In the genomic region with DNA sequence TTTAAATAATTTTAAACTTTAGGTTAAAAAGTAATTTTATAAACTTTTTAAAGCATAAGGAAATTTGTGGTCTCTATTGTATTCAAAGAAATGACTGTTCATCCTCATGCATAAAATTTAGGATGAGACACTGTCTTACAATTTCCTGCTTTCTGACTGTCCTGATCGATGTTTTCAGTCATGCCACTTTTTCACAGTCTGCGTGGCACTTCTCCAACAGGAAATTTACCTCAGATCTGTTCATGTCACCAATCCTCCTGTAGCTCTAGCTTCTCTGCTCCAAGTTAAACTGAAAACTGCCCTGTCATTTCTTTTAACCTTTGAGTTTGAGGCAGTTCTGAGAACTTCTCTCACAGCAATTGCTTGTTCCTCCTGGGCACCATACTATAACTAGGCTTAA, we compare ENCODE assay signal across 22 cellular contexts.
DNase-seq lines count a peak whose midpoint lies in the region; ATAC-seq and TF ChIP-seq lines count a peak whose summit lies in the region.
"Had no signal": no experiment of that assay in that cellular context is flagged by ENCODE, and none has a peak within 500 bp of the region (broad histone marks: within the 10 kb centered on the region; RNA-seq: fewer than 3 reads in every experiment).

No MANE protein-coding gene starts in this region.

- no peaks in the 10 kb centered on the region; the same call in 1 of the 2 replicates for H3K9me2 ChIP-seq in PC-9 (ENCODE audit: insufficient read depth)

- H3K36me3 ChIP-seq in left ventricle myocardium inferior, result no peaks in the 10 kb centered on the region
- H3K36me3 ChIP-seq in PC-9 (ENCODE audit: low read depth), result no peaks in the 10 kb centered on the region
- H3K36me3 ChIP-seq in thoracic aorta, result no peaks in the 10 kb centered on the region
- H3K36me3 ChIP-seq in esophagus squamous epithelium, result no peaks in the 10 kb centered on the region
- no peaks in the 10 kb centered on the region for H3K36me3 ChIP-seq in left lung
- H3K36me3 ChIP-seq: vagina had no signal

- CTCF ChIA-PET in PC-9 (lab: Charles Lee), result no interaction called here

- peak overlapping the region; percentile 91; the same call in 1 of the 2 replicates for H3K4me2 ChIP-seq in PC-9

- H3K4me1 ChIP-seq in left ventricle myocardium inferior (peaks cover 46% of the 10 kb centered on the region), PC-9 (replicated peaks; ENCODE audit: insufficient read depth) (peaks cover 53% of the 10 kb centered on the region), thoracic aorta (ENCODE audit: control insufficient read depth in 1 of 2, low read depth in 2 of 2) (peaks cover 21 to 51% of the 10 kb centered on the region in 2 donors), esophagus squamous epithelium (peaks cover 0 to 37% (median 4%) of the 10 kb centered on the region in 3 donors), left lung (no peaks in the 10 kb centered on the region)

- H3K9me3 ChIP-seq in left ventricle myocardium inferior (replicated peaks), result no peaks in the 10 kb centered on the region
- H3K9me3 ChIP-seq in PC-9 (ENCODE audit: insufficient read depth, low read depth), result no peaks in the 10 kb centered on the region
- H3K9me3 ChIP-seq in thoracic aorta, result no peaks in the 10 kb centered on the region
- H3K9me3 ChIP-seq in esophagus squamous epithelium, result no peaks in the 10 kb centered on the region
- H3K9me3 ChIP-seq in left lung, result no peaks in the 10 kb centered on the region
- H3K9me3 ChIP-seq: vagina had no signal

- BruUV-seq in PC-9 (replicated peaks; lab: Mats Ljungman, UMichigan), result no TSS peak

- ATAC-seq in thoracic aorta (ENCODE audit: insufficient number of reproducible peaks, low FRiP score, low read depth), result no peak
- no peak for ATAC-seq in left lung
- ATAC-seq: activated T-cell treated with anti-CD3 and anti-CD28 coated beads, Interleukin-2, amount 50 U/mL, for 4 hours; GM12878 had no signal

- H3K4me3 ChIP-seq in left ventricle myocardium inferior (no peak overlapping the region), PC-9 (no peak overlapping the region), thoracic aorta (no peak overlapping the region), esophagus squamous epithelium (no peak overlapping the region), left lung (no peak overlapping the region)
- H3K4me3 ChIP-seq: GM12878, vagina had no signal

- H3F3A ChIP-seq in PC-9 (ENCODE audit: insufficient read depth, low read depth), result peaks cover 32% of the 10 kb centered on the region

- TF ChIP-seq CTCF in left ventricle myocardium inferior (IDR thresholded peaks at IDR 0.05; ENCODE audit: borderline replicate concordance) (no peak), PC-9 (conservative IDR thresholded peaks at IDR 0.05) (no peak), thoracic aorta (IDR thresholded peaks at IDR 0.05) (no peak), esophagus squamous epithelium (IDR thresholded peaks at IDR 0.05) (no peak), left lung (IDR thresholded peaks at IDR 0.05) (no peak)

- H3K27ac ChIP-seq in left ventricle myocardium inferior (replicated peaks) (peak overlapping the region; percentile 82), PC-9 (peak overlapping the region; percentile 96), thoracic aorta (peak overlapping the region; percentile 3 to 60), esophagus squamous epithelium (no peak overlapping the region), left lung (no peak overlapping the region)
- H3K27ac ChIP-seq: C4-2B, HL-60, vagina had no signal

- intact Hi-C loops in left ventricle myocardium inferior (cut with micrococcal nuclease), result no loop called here
- intact Hi-C loops in cardiac septum (cut with DNase I), result loop anchor here (5.0 kb wide), 2 partner anchors 158 to 357 kb away; no protein-coding TSS in a partner anchor
- intact Hi-C loops in PC-9 (cut with micrococcal nuclease; ENCODE audit: unreplicated experiment), result loop anchor here (5.0 kb wide), 5 partner anchors 83 to 818 kb away; no protein-coding TSS in a partner anchor
- intact Hi-C loops in esophagus squamous epithelium (cut with DNase I), result no loop called here
- intact Hi-C loops in left lung (cut with DNase I), result no loop called here

- 22 to 30% methylated on average over 2 of the region's 2 CpGs for WGBS in esophagus squamous epithelium, 2 donors

- TF ChIP-seq POLR2A in esophagus squamous epithelium (IDR thresholded peaks at IDR 0.05), result no peak

- POLR2A ChIA-PET in PC-9 (lab: Charles Lee; ENCODE audit: unreplicated experiment), result no interaction called here

- peak overlapping the region; percentile 73 for H2AFZ ChIP-seq in PC-9

- H3K79me2 ChIP-seq in PC-9 (ENCODE audit: low read depth), result no peaks in the 10 kb centered on the region

- no peak for DNase-seq in left ventricle myocardium inferior
- DNase-seq in cardiac septum (ENCODE audit: low spot score), result no peak
- peak in 1 of 2 experiments; percentile 9 for DNase-seq in PC-9
- peak; percentile 35 for DNase-seq in foreskin melanocyte
- no peak for DNase-seq in thoracic aorta (ENCODE audit: low spot score)
- DNase-seq in esophagus squamous epithelium (lab: John Stamatoyannopoulos, UW), result no peak
- no peak for DNase-seq in left lung
- no peak for DNase-seq in NCI-H748 treated with DMSO at 0.1 percent for 48 hours (lab: John Stamatoyannopoulos, UW)
- DNase-seq: ACHN; activated CD4-positive, alpha-beta memory T cell treated with anti-CD3 and anti-CD28 coated beads, Interleukin-2, amount 10 ng/mL, durations not matched to agents 7 days and 5 days; activated naive CD4-positive, alpha-beta T cell treated with anti-CD3 and anti-CD28 coated beads, Interleukin-2, amount 10 ng/mL, durations not matched to agents 7 days and 5 days; activated T-cell treated with anti-CD3 and anti-CD28 coated beads, Interleukin-2, amount 50 U/mL, for 4 hours; KG1; kidney glomerular epithelial cell; NCI-H1048; NCI-H2081 treated with DMSO at 0.1 percent for 48 hours; NCI-H510A treated with DMSO at 0.1 percent for 48 hours; stimulated activated CD8-positive, alpha-beta memory T cell treated with anti-CD3 and anti-CD28 coated beads, Interleukin-4, amount 100 ng/mL, for 48 hours had no signal

- no peaks in the 10 kb centered on the region for H4K20me1 ChIP-seq in PC-9 (ENCODE audit: insufficient read depth)

- H3K27me3 ChIP-seq in left ventricle myocardium inferior (ENCODE audit: low read depth) (no peaks in the 10 kb centered on the region), PC-9 (ENCODE audit: insufficient read depth, low read depth) (no peaks in the 10 kb centered on the region), thoracic aorta (replicated peaks; ENCODE audit: insufficient read depth) (no peaks in the 10 kb centered on the region), esophagus squamous epithelium (no peaks in the 10 kb centered on the region), left lung (no peaks in the 10 kb centered on the region)
- H3K27me3 ChIP-seq: vagina had no signal

Comparison
In these comparisons a context has a peak if more than half of its experiments do, and no peak if none do; other contexts are left out.
1. intact Hi-C loops: an anchor here in cardiac septum (5.0 kb wide) and PC-9 (5.0 kb wide); none called in left ventricle myocardium inferior, esophagus squamous epithelium and left lung.
2. H3K27ac ChIP-seq: peak in left ventricle myocardium inferior (single experiment), PC-9 (single experiment) and thoracic aorta (2 of 2); none in esophagus squamous epithelium (0 of 4) and left lung (0 of 2).